Comparison of ENCODE assay signal across 8 cellular contexts in the genomic region with DNA sequence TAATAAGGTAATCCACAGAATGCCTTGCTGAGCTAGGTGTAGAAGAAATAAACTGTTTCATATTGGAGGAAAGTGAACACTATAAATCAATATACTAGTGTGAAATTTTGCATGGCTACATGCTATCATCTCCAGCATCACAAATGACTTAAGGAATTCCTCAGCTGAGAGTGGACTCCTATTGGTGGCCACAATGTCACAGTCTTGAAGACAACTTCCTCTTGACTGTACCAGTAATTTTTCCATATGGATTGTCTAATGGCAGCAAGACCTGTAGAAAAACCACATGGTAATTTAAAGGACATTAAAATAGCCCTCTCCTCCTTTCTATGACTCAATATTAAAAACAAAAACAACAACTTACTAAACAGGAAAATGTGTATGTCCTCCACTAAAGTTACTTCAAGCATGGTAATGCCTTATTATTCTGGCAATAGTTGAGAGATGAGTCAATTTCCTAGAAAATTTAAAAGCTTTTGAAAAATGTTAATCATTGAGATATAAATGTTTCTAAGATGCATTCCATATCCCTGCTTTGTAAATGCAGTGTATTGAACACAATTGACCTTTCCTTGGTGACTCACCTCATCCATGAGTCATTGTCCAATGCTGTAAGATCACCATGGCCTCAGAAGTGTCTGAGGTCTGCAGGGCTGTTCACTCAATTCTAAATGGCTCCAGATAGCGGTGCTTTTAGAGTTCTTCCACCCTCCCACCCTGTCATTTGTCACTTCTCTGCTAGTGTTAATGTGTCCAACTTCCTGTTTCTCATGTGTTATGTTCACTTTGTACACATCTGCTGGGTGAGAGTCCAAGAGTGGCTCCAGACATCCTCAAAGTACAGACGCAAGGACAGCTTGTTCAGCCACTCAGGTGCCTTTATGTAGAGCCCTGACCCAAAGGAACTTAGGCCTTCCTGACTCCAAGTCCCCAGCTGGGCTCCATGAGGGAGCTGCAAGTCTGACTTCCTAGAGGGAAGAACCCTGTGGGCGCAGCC. TPM values are rescaled to one million over a fixed set of nuclear protein-coding genes. Genes with fewer than 3 reads are reported as not detected.
DNase-seq lines count a peak whose midpoint lies in the region; ATAC-seq and TF ChIP-seq lines count a peak whose summit lies in the region.

No MANE protein-coding gene starts in this region.

- intact Hi-C loops in Caco-2 (cut with micrococcal nuclease; ENCODE audit: unreplicated experiment) (no loop called here), IMR-90 (cut with micrococcal nuclease) (no loop called here), adrenal gland (cut with DNase I) (no loop called here)

- H3K27ac Mint-ChIP-seq in Caco-2 (ENCODE audit: unreplicated experiment), result no peak overlapping the region
- no peak overlapping the region for H3K27ac Mint-ChIP-seq in glutamatergic neuron (ENCODE audit: unreplicated experiment)

- CTCF ChIA-PET in Caco-2 (lab: Charles Lee) (no interaction called here), IMR-90 (lab: Yijun Ruan, JAX) (interaction anchor here (0.7 kb wide), 1 partner anchor 51 kb away, joined by 3 read pairs; no protein-coding TSS in a partner anchor)

- H3K27me3 ChIP-seq in Caco-2 (replicated peaks; ENCODE audit: control insufficient read depth, insufficient read depth, low read length), result no peaks in the 10 kb centered on the region
- H3K27me3 ChIP-seq in IMR-90 (ENCODE audit: control insufficient read depth, insufficient read depth, low read length), result no peaks in the 10 kb centered on the region
- H3K27me3 ChIP-seq in adrenal gland, result no peaks in the 10 kb centered on the region

- no TSS peak for BruUV-seq in Caco-2 (replicated peaks; lab: Mats Ljungman, UMichigan)
- BruUV-seq in IMR-90 (replicated peaks; lab: Mats Ljungman, UMichigan), result no TSS peak

- H3K27me3 Mint-ChIP-seq in Caco-2 (ENCODE audit: insufficient read depth, unreplicated experiment) (no peaks in the 10 kb centered on the region), glutamatergic neuron (ENCODE audit: unreplicated experiment) (no peaks in the 10 kb centered on the region)

- H4K5ac ChIP-seq in IMR-90 (ENCODE audit: low read depth, low read length), result peak overlapping the region; percentile 63

- 50% methylated on average over 2 of the region's 3 CpGs; no CpG with 5 or more reads in 1 of the 2 experiments for WGBS in IMR-90 (ENCODE audit: extremely low coverage in 2 of 2, insufficient read length in 1 of 2), 2 experiments
- 7 to 38% (median 25%) methylated on average over 2 to 3 of the region's 3 CpGs for whole genome bisulfite sequencing in adrenal gland, 4 donors
- 44 to 90% methylated on average over 2 of the region's 3 CpGs for WGBS in mesodermal cell (ENCODE audit: insufficient coverage in 2 of 2), 2 experiments

- H3K56ac ChIP-seq in IMR-90 (ENCODE audit: extremely low read depth, insufficient read depth, low read length), result peak overlapping the region; percentile 69

- TF ChIP-seq RAD21 in IMR-90 (IDR thresholded peaks at IDR 0.05; ENCODE audit: low read length), result no peak

- POLR2A ChIA-PET in Caco-2 (lab: Charles Lee), result no interaction called here
- POLR2A ChIA-PET in IMR-90 (lab: Charles Lee; ENCODE audit: unreplicated experiment), result interaction anchor here (0.6 kb wide), 1 partner anchor 221 kb away, joined by 3 read pairs; no protein-coding TSS in a partner anchor

- peak; percentile 5 to 25 for DNase-seq in Caco-2
- peak; percentile 99 for DNase-seq in IMR-90
- peak; percentile 61 to 80 (median 74) for DNase-seq in adrenal gland
- no peak for DNase-seq in pons (ENCODE audit: low spot score)
- DNase-seq in NCI-H2227 treated with DMSO at 0.1 percent for 48 hours (lab: John Stamatoyannopoulos, UW), result no peak
- no peak for DNase-seq in activated T-cell treated with anti-CD3 and anti-CD28 coated beads for 4 hours
- DNase-seq in glutamatergic neuron, result no peak

- H3K9me3 ChIP-seq in Caco-2 (no peaks in the 10 kb centered on the region), IMR-90 (ENCODE audit: control insufficient read depth, insufficient read depth, low read length) (0 out of 2 replicates have a peak, but pooled peaks cover 3% of the 10 kb centered on the region), adrenal gland (replicated peaks in 1 of 3) (no peaks in the 10 kb centered on the region), mesodermal cell (ENCODE audit: control insufficient read depth, low read length) (no peaks in the 10 kb centered on the region)

- peak overlapping the region; percentile 85 for H2AFZ ChIP-seq in IMR-90 (replicated peaks; ENCODE audit: low read length, poor library complexity)

- no peaks in the 10 kb centered on the region; the same call in 1 of the 2 replicates for H3K4me1 ChIP-seq in Caco-2
- peaks cover 14% of the 10 kb centered on the region for H3K4me1 ChIP-seq in IMR-90 (ENCODE audit: control insufficient read depth, insufficient read depth, low read length)
- H3K4me1 ChIP-seq in adrenal gland (replicated peaks in 1 of 2), result peaks cover 13% of the 10 kb centered on the region in 2 donors
- H3K4me1 ChIP-seq in mesodermal cell (ENCODE audit: control insufficient read depth, insufficient read depth, low read length, poor library complexity, severe bottlenecking), result peaks cover 15% of the 10 kb centered on the region

- H3K4me1 Mint-ChIP-seq in Caco-2 (ENCODE audit: low read depth, unreplicated experiment) (no peaks in the 10 kb centered on the region), glutamatergic neuron (ENCODE audit: low read depth, unreplicated experiment) (no peaks in the 10 kb centered on the region)

- H3K4me2 ChIP-seq in IMR-90 (ENCODE audit: low read depth, low read length), result peak overlapping the region; percentile 56

- H4K91ac ChIP-seq in IMR-90 (ENCODE audit: insufficient read depth, low read depth, low read length), result peak overlapping the region; percentile 89

- no peak overlapping the region for H3K9ac ChIP-seq in IMR-90 (ENCODE audit: low read depth, low read length)

- H3K14ac ChIP-seq in IMR-90 (replicated peaks; ENCODE audit: low read depth, low read length), result peak overlapping the region; percentile 96

- H3K23ac ChIP-seq in IMR-90 (ENCODE audit: low read depth, low read length), result peak overlapping the region; percentile 94

- TF ChIP-seq POLR2A in IMR-90 (IDR thresholded peaks at IDR 0.05; ENCODE audit: low read depth, low read length) (no peak), adrenal gland (IDR thresholded peaks at IDR 0.05) (peak in 1 of 2 donors; percentile 43)

- peak overlapping the region; percentile 10 to 89 for H4K8ac ChIP-seq in IMR-90 (ENCODE audit: low read depth in 2 of 2, low read length in 2 of 2)

- no peaks in the 10 kb centered on the region for H3K79me1 ChIP-seq in IMR-90 (ENCODE audit: low read depth in 1 of 2, low read length in 2 of 2)

- H3K9me3 Mint-ChIP-seq in Caco-2 (ENCODE audit: unreplicated experiment), result no peaks in the 10 kb centered on the region
- peaks cover 1% of the 10 kb centered on the region for H3K9me3 Mint-ChIP-seq in glutamatergic neuron (ENCODE audit: unreplicated experiment)

- H3K4me3 ChIP-seq in Caco-2 (ENCODE audit: low read depth, low read length) (no peak overlapping the region), IMR-90 (ENCODE audit: insufficient read depth, low read depth, low read length) (no peak overlapping the region), adrenal gland (no peak overlapping the region), mesodermal cell (ENCODE audit: extremely low read depth, insufficient read depth, low read length, poor library complexity, severe bottlenecking) (no peak overlapping the region)

- in situ Hi-C loops in IMR-90 (cut with MboI; ENCODE audit: low sequenced_read_pairs), result no loop called here

- peak overlapping the region; percentile 95 for H2BK5ac ChIP-seq in IMR-90 (ENCODE audit: low read depth, low read length, poor library complexity, severe bottlenecking)

- H3K36me3 Mint-ChIP-seq in Caco-2 (ENCODE audit: insufficient read depth, unreplicated experiment) (no peaks in the 10 kb centered on the region), glutamatergic neuron (ENCODE audit: unreplicated experiment) (peaks cover 4% of the 10 kb centered on the region)

- H3K36me3 ChIP-seq in Caco-2 (ENCODE audit: control insufficient read depth, insufficient read depth, low read length) (no peaks in the 10 kb centered on the region), IMR-90 (ENCODE audit: control insufficient read depth, insufficient read depth, low read length) (no peaks in the 10 kb centered on the region), adrenal gland (replicated peaks in 1 of 2) (no peaks in the 10 kb centered on the region), mesodermal cell (ENCODE audit: control insufficient read depth, insufficient read depth, low read length) (no peaks in the 10 kb centered on the region)

- H2AK9ac ChIP-seq in IMR-90 (replicated peaks; ENCODE audit: low read depth, low read length, poor library complexity), result peak overlapping the region; percentile 87

- peak overlapping the region; percentile 97; the same call in 2 of the 3 replicates for H2BK15ac ChIP-seq in IMR-90 (ENCODE audit: low read depth, low read length)

- H3K18ac ChIP-seq in IMR-90 (ENCODE audit: low read depth, low read length), result peak overlapping the region; percentile 84

- H3K9me1 ChIP-seq in IMR-90 (ENCODE audit: insufficient read depth, low read length), result peaks cover 8% of the 10 kb centered on the region; the same call in 1 of the 2 replicates

- peak overlapping the region; percentile 99 for H2BK20ac ChIP-seq in IMR-90 (ENCODE audit: low read depth, low read length)

- ATAC-seq in IMR-90 (ENCODE audit: low read depth), result peak; percentile 94

- peak overlapping the region; percentile 99 for H3K4ac ChIP-seq in IMR-90 (ENCODE audit: low read depth, low read length)

- H3K4me3 Mint-ChIP-seq in Caco-2 (ENCODE audit: unreplicated experiment) (no peak overlapping the region), glutamatergic neuron (ENCODE audit: unreplicated experiment) (no peak overlapping the region)

- no peaks in the 10 kb centered on the region for H4K20me1 ChIP-seq in IMR-90 (ENCODE audit: insufficient read depth, low read length)

- H2AK5ac ChIP-seq in IMR-90 (ENCODE audit: low read depth, low read length), result peak overlapping the region; percentile 99

- dilution Hi-C loops in IMR-90 (cut with HindIII; ENCODE audit: low sequenced_read_pairs, unreplicated experiment), result no loop called here

- H2BK120ac ChIP-seq in IMR-90 (ENCODE audit: low read depth, low read length), result peak overlapping the region; percentile 99

- TF ChIP-seq CTCF in Caco-2 (IDR thresholded peaks at IDR 0.05; ENCODE audit: insufficient read depth in 1 of 2, low read depth in 1 of 2, low read length in 1 of 2, severe bottlenecking in 1 of 2, unreplicated experiment in 1 of 2) (no peak), IMR-90 (conservative IDR thresholded peaks at IDR 0.05; ENCODE audit: low read depth, low read length) (no peak), adrenal gland (IDR thresholded peaks at IDR 0.05) (no peak), glutamatergic neuron (IDR thresholded peaks at IDR 0.05; ENCODE audit: partially characterized antibody, unreplicated experiment) (no peak)

- peak overlapping the region; percentile 73 for H3K27ac ChIP-seq in IMR-90 (ENCODE audit: insufficient read depth, low read length)
- peak overlapping the region in 4 of 5 donors; percentile 8 to 73 (median 64) for H3K27ac ChIP-seq in adrenal gland
- H3K27ac ChIP-seq in mesodermal cell (ENCODE audit: low read depth, low read length, severe bottlenecking), result peak overlapping the region; percentile 83

RNA-seq across cellular contexts. Expression of gene DNASE2B, which starts 32.8 kb away (rescaled TPM):
- total RNA-seq in Caco-2 (2022), result not detected in 2 replicates
- not detected in 2 replicates for total RNA-seq in IMR-90 (2012; rRNA removed)
- polyA plus RNA-seq in IMR-90 (2012; rRNA removed), result not detected in 2 replicates
- polyA plus RNA-seq in IMR-90 (2012; cell fraction: cytosol; rRNA removed), result not detected in 2 replicates
- polyA plus RNA-seq in IMR-90 (2012; cell fraction: nucleus; rRNA removed; ENCODE audit: low replicate concordance), result not detected in 2 replicates
- under 1 TPM in 4 of 8 donors, not detected in 4; 0.24 to 0.61 (median 0.33) TPM for total RNA-seq in adrenal gland
- 1 to 10 TPM in 1 of 3 donors, under 1 TPM in 2; 0.10 to 1.2 (median 0.31) TPM for polyA plus RNA-seq in adrenal gland
- not detected for polyA plus RNA-seq in mesodermal cell (2013, experiment 1 of 2)
- not detected for polyA plus RNA-seq in mesodermal cell (2013, experiment 2 of 2)
- total RNA-seq in glutamatergic neuron (ENCODE audit: unreplicated experiment), result not detected

Comparison
In these comparisons a context has a peak if more than half of its experiments do, and no peak if none do; other contexts are left out.
1. DNase-seq: peak in Caco-2 (2 of 2), IMR-90 (single experiment) and adrenal gland (7 of 7); none in pons (single experiment), NCI-H2227 treated with DMSO at 0.1 percent for 48 hours (single experiment), activated T-cell treated with anti-CD3 and anti-CD28 coated beads for 4 hours (single experiment) and glutamatergic neuron (single experiment).
2. Peak in every context shown above with its lines, with median percentiles within 50 percentile points of each other: H3K27ac ChIP-seq.